ENCODE assay signal across 8 cellular contexts in the genomic region with DNA sequence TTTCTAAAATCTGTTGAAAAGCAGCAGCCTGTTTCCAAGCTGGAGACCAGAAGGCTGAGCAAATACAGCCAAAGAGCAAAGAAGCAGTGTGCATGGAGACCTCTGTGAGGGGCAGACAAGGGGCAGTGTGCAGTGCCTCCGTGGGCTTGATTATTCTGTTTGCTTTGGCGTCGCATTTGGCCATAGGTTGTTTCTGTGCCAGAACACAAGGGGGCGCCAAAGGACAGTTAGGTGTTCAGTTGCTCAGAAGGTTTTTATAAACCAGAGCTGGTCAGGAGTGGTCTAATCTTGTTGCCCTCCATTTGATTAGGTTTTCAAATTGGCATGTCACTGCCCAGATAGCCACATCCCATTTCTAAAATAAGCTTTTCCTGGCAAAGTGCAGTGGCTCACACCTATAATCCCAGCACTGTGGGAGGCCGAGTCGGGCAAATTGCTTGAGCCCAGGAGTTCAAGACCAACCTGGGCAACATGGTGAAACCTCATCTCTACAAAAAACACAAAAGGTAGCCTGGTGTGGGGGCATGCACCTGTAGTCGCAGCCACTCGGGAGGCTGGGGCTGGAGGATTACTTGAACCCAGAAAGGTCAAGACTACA. TPM values are rescaled to one million over a fixed set of nuclear protein-coding genes. Genes with fewer than 3 reads are reported as not detected.
DNase-seq lines count a peak whose midpoint lies in the region; ATAC-seq, FAIRE-seq and TF ChIP-seq lines count a peak whose summit lies in the region.

No MANE protein-coding gene starts in this region.

- no peak overlapping the region for H3K27ac ChIP-seq in C4-2B

- no peak for FAIRE-seq in bronchial epithelial cell (lab: Jason Lieb, UNC)

- POLR2A ChIA-PET in activated B cell treated with CpG ODN at 0.5 μM for 24 hours (lab: Charles Lee) = interaction anchor here (0.6 kb wide), 1 partner anchor 633 kb away, joined by 3 read pairs; no protein-coding TSS in a partner anchor

- CTCF ChIA-PET in activated B cell treated with CpG ODN at 0.5 μM for 24 hours (lab: Charles Lee) = interaction anchor here (0.6 to 4.0 kb wide), 14 partner anchors 9 to 998 kb away, joined by 3 to 69 read pairs (median 5); no protein-coding TSS in a partner anchor

- ATAC-seq in GM21360 (IDR thresholded peaks at IDR 0.05; ENCODE audit: unreplicated experiment) (peak; percentile 74), activated B cell treated with CpG ODN at 0.5 μM for 24 hours (ENCODE audit: low read depth) (peak; percentile 65), GM19467 (IDR thresholded peaks at IDR 0.05; ENCODE audit: unreplicated experiment) (no peak)

- DNase-seq in NCI-H2081 (lab: John Stamatoyannopoulos, UW) = peak; percentile 12 to 14
- peak; percentile 56 for DNase-seq in activated B cell treated with CpG ODN at 0.5 μM for 24 hours
- peak; percentile 45 for DNase-seq in bronchial epithelial cell (ENCODE audit: low read depth)
- peak; percentile 53 for DNase-seq in kidney glomerular epithelial cell (lab: John Stamatoyannopoulos, UW)
- peak; percentile 63 for DNase-seq in stimulated activated CD4-positive, alpha-beta T cell treated with anti-CD3 and anti-CD28 coated beads, Interleukin-2, amount 100 ng/mL, for 4 hours (ENCODE audit: low read depth)

- no peak overlapping the region for H3K4me3 ChIP-seq in bronchial epithelial cell (ENCODE audit: low read depth, low read length)

- peaks cover 2% of the 10 kb centered on the region for H3K4me1 Mint-ChIP-seq in activated B cell treated with CpG ODN at 0.5 μM for 24 hours

- H3K9me3 Mint-ChIP-seq in activated B cell treated with CpG ODN at 0.5 μM for 24 hours = no peaks in the 10 kb centered on the region

- no peaks in the 10 kb centered on the region for H3K36me3 ChIP-seq in bronchial epithelial cell (ENCODE audit: control insufficient read depth, insufficient read depth, low read length)

- H3K27me3 Mint-ChIP-seq in activated B cell treated with CpG ODN at 0.5 μM for 24 hours = no peaks in the 10 kb centered on the region

- TF ChIP-seq CTCF in C4-2B (conservative IDR thresholded peaks at IDR 0.05) (peak; percentile 93), activated B cell treated with CpG ODN at 0.5 μM for 24 hours (IDR thresholded peaks at IDR 0.05) (peak; percentile 26), bronchial epithelial cell (IDR thresholded peaks at IDR 0.05; ENCODE audit: insufficient read depth, low read length, severe bottlenecking) (peak; percentile 89)

- intact Hi-C loops in activated B cell treated with CpG ODN at 0.5 μM for 24 hours (cut with micrococcal nuclease) = loop anchor here (1.0 kb wide), 1 partner anchor 199 kb away; no protein-coding TSS in a partner anchor

- H3K27ac Mint-ChIP-seq in activated B cell treated with CpG ODN at 0.5 μM for 24 hours = no peak overlapping the region

- peaks cover 32% of the 10 kb centered on the region for H3K36me3 Mint-ChIP-seq in activated B cell treated with CpG ODN at 0.5 μM for 24 hours (ENCODE audit: low read depth)

- H3K4me3 Mint-ChIP-seq in activated B cell treated with CpG ODN at 0.5 μM for 24 hours = no peak overlapping the region

- no peaks in the 10 kb centered on the region for H3K27me3 ChIP-seq in bronchial epithelial cell (ENCODE audit: control insufficient read depth, insufficient read depth, low read length)

RNA-seq across cellular contexts. Expression of a gene that starts 10.6 kb away (rescaled TPM):
- 5.8 and 5.9 TPM in 2 replicates for total RNA-seq in activated B cell treated with CpG ODN at 0.5 μM for 24 hours
- 1.1 and 1.4 TPM in 2 replicates for total RNA-seq in bronchial epithelial cell

RNA-seq across cellular contexts. Expression of a gene that starts 50.8 kb away (rescaled TPM):
- total RNA-seq in activated B cell treated with CpG ODN at 0.5 μM for 24 hours = 27.9 and 33.3 TPM in 2 replicates
- 24.2 and 26.8 TPM in 2 replicates for total RNA-seq in bronchial epithelial cell

RNA-seq across cellular contexts. Expression of a gene that starts 50.9 kb away (rescaled TPM):
- 14.1 and 14.8 TPM in 2 replicates for total RNA-seq in activated B cell treated with CpG ODN at 0.5 μM for 24 hours
- total RNA-seq in bronchial epithelial cell = 14.1 and 20.5 TPM in 2 replicates

Comparison
In these comparisons a context has a peak if more than half of its experiments do, and no peak if none do; other contexts are left out.
1. CTCF ChIP-seq: peak in every context shown above with its lines; median percentile 93 in C4-2B; 89 in bronchial epithelial cell; 26 in activated B cell treated with CpG ODN at 0.5 μM for 24 hours.
2. DNase-seq: peak in every context shown above with its lines; median percentile 63 in stimulated activated CD4-positive, alpha-beta T cell treated with anti-CD3 and anti-CD28 coated beads, Interleukin-2, amount 100 ng/mL, for 4 hours; 56 in activated B cell treated with CpG ODN at 0.5 μM for 24 hours; 53 in kidney glomerular epithelial cell; 45 in bronchial epithelial cell; 13 in NCI-H2081.